Comparison of ENCODE assay signal across 12 cellular contexts in the genomic region with DNA sequence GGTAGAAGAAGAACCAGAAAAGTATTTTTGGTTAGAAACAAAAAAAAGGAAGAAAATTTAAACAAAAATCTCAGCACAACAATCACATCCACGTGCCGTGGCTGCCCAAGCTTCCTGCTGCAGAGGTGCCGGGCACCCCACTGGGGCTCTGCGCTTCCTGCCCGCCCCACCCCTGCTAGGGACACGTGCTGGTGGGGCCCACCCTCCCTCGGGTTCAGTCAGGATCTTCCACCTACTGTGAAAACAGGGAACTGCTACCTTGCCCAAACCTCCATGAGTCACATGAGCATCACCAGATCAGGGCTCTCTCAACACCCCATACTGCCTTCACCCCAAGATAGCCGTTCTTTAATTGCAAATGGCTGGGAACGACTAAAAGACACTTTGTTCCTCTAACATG. TPM values are rescaled to one million over a fixed set of nuclear protein-coding genes. Genes with fewer than 3 reads are reported as not detected.
DNase-seq lines count a peak whose midpoint lies in the region; ATAC-seq lines count a peak whose summit lies in the region.
"Had no signal": no experiment of that assay in that cellular context is flagged by ENCODE, and none has a peak within 500 bp of the region (broad histone marks: within the 10 kb centered on the region; RNA-seq: fewer than 3 reads in every experiment).

No MANE protein-coding gene starts in this region.

- peaks cover 78% of the 10 kb centered on the region for H3K36me3 Mint-ChIP-seq in activated CD4-positive, alpha-beta T cell treated with anti-CD3 and anti-CD28 coated beads for 36 hours (ENCODE audit: low read depth)
- H3K36me3 Mint-ChIP-seq in activated CD8-positive, alpha-beta memory T cell treated with anti-CD3 and anti-CD28 coated beads, Interleukin-2, amount 10 ng/mL, durations not matched to agents 7 days and 5 days: peaks cover 57% of the 10 kb centered on the region
- H3K36me3 Mint-ChIP-seq in stimulated activated naive B cell treated with anti-CD40 and anti-IgM and Interleukin-4, amounts not matched to agents 10 μg/mL and 1 μg/mL and 100 μg/mL, for 72 hours: peaks cover 68 to 72% of the 10 kb centered on the region in 2 donors

- H3K27ac Mint-ChIP-seq in activated CD4-positive, alpha-beta T cell treated with anti-CD3 and anti-CD28 coated beads for 36 hours: peak overlapping the region; percentile 95
- peak overlapping the region; percentile 88 for H3K27ac Mint-ChIP-seq in activated CD8-positive, alpha-beta memory T cell treated with anti-CD3 and anti-CD28 coated beads, Interleukin-2, amount 10 ng/mL, durations not matched to agents 7 days and 5 days
- H3K27ac Mint-ChIP-seq in stimulated activated naive B cell treated with anti-CD40 and anti-IgM and Interleukin-4, amounts not matched to agents 10 μg/mL and 1 μg/mL and 100 μg/mL, for 72 hours: peak overlapping the region; percentile 89

- no peaks in the 10 kb centered on the region for H3K27me3 Mint-ChIP-seq in activated CD4-positive, alpha-beta T cell treated with anti-CD3 and anti-CD28 coated beads for 36 hours
- no peaks in the 10 kb centered on the region for H3K27me3 Mint-ChIP-seq in activated CD8-positive, alpha-beta memory T cell treated with anti-CD3 and anti-CD28 coated beads, Interleukin-2, amount 10 ng/mL, durations not matched to agents 7 days and 5 days
- no peaks in the 10 kb centered on the region for H3K27me3 Mint-ChIP-seq in stimulated activated naive B cell treated with anti-CD40 and anti-IgM and Interleukin-4, amounts not matched to agents 10 μg/mL and 1 μg/mL and 100 μg/mL, for 72 hours

- H3K4me1 Mint-ChIP-seq in activated CD4-positive, alpha-beta T cell treated with anti-CD3 and anti-CD28 coated beads for 36 hours: peaks cover 51% of the 10 kb centered on the region
- peaks cover 48% of the 10 kb centered on the region for H3K4me1 Mint-ChIP-seq in activated CD8-positive, alpha-beta memory T cell treated with anti-CD3 and anti-CD28 coated beads, Interleukin-2, amount 10 ng/mL, durations not matched to agents 7 days and 5 days
- peaks cover 24 to 29% of the 10 kb centered on the region in 2 donors for H3K4me1 Mint-ChIP-seq in stimulated activated naive B cell treated with anti-CD40 and anti-IgM and Interleukin-4, amounts not matched to agents 10 μg/mL and 1 μg/mL and 100 μg/mL, for 72 hours

- H3K4me3 Mint-ChIP-seq in activated CD4-positive, alpha-beta T cell treated with anti-CD3 and anti-CD28 coated beads for 36 hours: peak overlapping the region; percentile 41
- H3K4me3 Mint-ChIP-seq in activated CD8-positive, alpha-beta memory T cell treated with anti-CD3 and anti-CD28 coated beads, Interleukin-2, amount 10 ng/mL, durations not matched to agents 7 days and 5 days: no peak overlapping the region
- H3K4me3 Mint-ChIP-seq in stimulated activated naive B cell treated with anti-CD40 and anti-IgM and Interleukin-4, amounts not matched to agents 10 μg/mL and 1 μg/mL and 100 μg/mL, for 72 hours: peak overlapping the region in 1 of 2 donors; percentile 10
- H3K4me3 Mint-ChIP-seq: brain had no signal

- CTCF ChIA-PET in activated CD4-positive, alpha-beta T cell treated with anti-CD3 and anti-CD28 coated beads for 36 hours (lab: Charles Lee): interaction anchor here (0.7 to 1.0 kb wide), 2 partner anchors 18 to 35 kb away, joined by 3 read pairs; no protein-coding TSS in a partner anchor
- CTCF ChIA-PET in activated CD8-positive, alpha-beta memory T cell treated with anti-CD3 and anti-CD28 coated beads, Interleukin-2, amount 10 ng/mL, durations not matched to agents 7 days and 5 days (lab: Charles Lee): no interaction called here

- intact Hi-C loops in activated CD4-positive, alpha-beta T cell treated with anti-CD3 and anti-CD28 coated beads for 36 hours (cut with DNase I, micrococcal nuclease): no loop called here

- H3K9me3 Mint-ChIP-seq in activated CD4-positive, alpha-beta T cell treated with anti-CD3 and anti-CD28 coated beads for 36 hours (ENCODE audit: low read depth): no peaks in the 10 kb centered on the region
- H3K9me3 Mint-ChIP-seq in activated CD8-positive, alpha-beta memory T cell treated with anti-CD3 and anti-CD28 coated beads, Interleukin-2, amount 10 ng/mL, durations not matched to agents 7 days and 5 days (ENCODE audit: low read depth): no peaks in the 10 kb centered on the region
- no peaks in the 10 kb centered on the region for H3K9me3 Mint-ChIP-seq in stimulated activated naive B cell treated with anti-CD40 and anti-IgM and Interleukin-4, amounts not matched to agents 10 μg/mL and 1 μg/mL and 100 μg/mL, for 72 hours
- H3K9me3 Mint-ChIP-seq: brain had no signal

- POLR2A ChIA-PET in activated CD4-positive, alpha-beta T cell treated with anti-CD3 and anti-CD28 coated beads for 36 hours (lab: Charles Lee): interaction anchor here (0.6 kb wide), 1 partner anchor 14 kb away, joined by 8 read pairs; no protein-coding TSS in a partner anchor

- peak; percentile 84 for DNase-seq in activated CD4-positive, alpha-beta T cell treated with anti-CD3 and anti-CD28 coated beads for 36 hours
- DNase-seq in activated CD4-positive, alpha-beta T cell treated with anti-CD3 and anti-CD28 coated beads, Interleukin-2, amount 50 U/mL, for 4 hours: no peak
- DNase-seq in activated CD8-positive, alpha-beta memory T cell treated with anti-CD3 and anti-CD28 coated beads, Interleukin-2, amount 10 ng/mL, durations not matched to agents 7 days and 5 days: no peak
- DNase-seq in effector CD4-positive, alpha-beta T cell: peak; percentile 62
- DNase-seq in stimulated activated naive B cell treated with anti-CD40 and anti-IgM and Interleukin-4, amounts not matched to agents 10 μg/mL and 1 μg/mL and 100 μg/mL, for 72 hours: peak; percentile 27
- no peak for DNase-seq in NCI-H2171 (lab: John Stamatoyannopoulos, UW)
- DNase-seq in SKM-1 (lab: John Stamatoyannopoulos, UW; ENCODE audit: unreplicated experiment): no peak
- DNase-seq: HCEC 1CT, NCI-H1092 treated with DMSO at 0.1 percent for 48 hours, psoas muscle had no signal

- peak; percentile 59 for ATAC-seq in activated CD4-positive, alpha-beta T cell treated with anti-CD3 and anti-CD28 coated beads for 36 hours
- no peak for ATAC-seq in activated CD8-positive, alpha-beta memory T cell treated with anti-CD3 and anti-CD28 coated beads, Interleukin-2, amount 10 ng/mL, durations not matched to agents 7 days and 5 days
- peak; percentile 76 to 81 for ATAC-seq in stimulated activated naive B cell treated with anti-CD40 and anti-IgM and Interleukin-4, amounts not matched to agents 10 μg/mL and 1 μg/mL and 100 μg/mL, for 72 hours (replicated peaks)
- no peak for ATAC-seq in HG03565 (IDR thresholded peaks at IDR 0.05; ENCODE audit: unreplicated experiment)

RNA-seq across cellular contexts. Expression of a gene that starts 24.4 kb away (rescaled TPM):
- 100 to 1,000 TPM; 109 to 130 TPM for total RNA-seq in activated CD4-positive, alpha-beta T cell treated with anti-CD3 and anti-CD28 coated beads for 36 hours
- 100 to 1,000 TPM; 151 to 156 TPM for total RNA-seq in activated CD8-positive, alpha-beta memory T cell treated with anti-CD3 and anti-CD28 coated beads, Interleukin-2, amount 10 ng/mL, durations not matched to agents 7 days and 5 days

RNA-seq across cellular contexts. Expression of a gene that starts 34.2 kb away (rescaled TPM):
- 10 to 100 TPM; 90.1 to 92.5 TPM for total RNA-seq in activated CD4-positive, alpha-beta T cell treated with anti-CD3 and anti-CD28 coated beads for 36 hours
- total RNA-seq in activated CD8-positive, alpha-beta memory T cell treated with anti-CD3 and anti-CD28 coated beads, Interleukin-2, amount 10 ng/mL, durations not matched to agents 7 days and 5 days: 10 to 100 TPM; 84.5 to 94.3 TPM

Comparison
In these comparisons a context has a peak if more than half of its experiments do, and no peak if none do; other contexts are left out.
1. DNase-seq: peak in activated CD4-positive, alpha-beta T cell treated with anti-CD3 and anti-CD28 coated beads for 36 hours (single experiment), effector CD4-positive, alpha-beta T cell (single experiment) and stimulated activated naive B cell treated with anti-CD40 and anti-IgM and Interleukin-4, amounts not matched to agents 10 μg/mL and 1 μg/mL and 100 μg/mL, for 72 hours (single experiment); none in activated CD4-positive, alpha-beta T cell treated with anti-CD3 and anti-CD28 coated beads, Interleukin-2, amount 50 U/mL, for 4 hours (0 of 2), activated CD8-positive, alpha-beta memory T cell treated with anti-CD3 and anti-CD28 coated beads, Interleukin-2, amount 10 ng/mL, durations not matched to agents 7 days and 5 days (single experiment), NCI-H2171 (single experiment) and SKM-1 (single experiment).
2. ATAC-seq: peak in activated CD4-positive, alpha-beta T cell treated with anti-CD3 and anti-CD28 coated beads for 36 hours (single experiment) and stimulated activated naive B cell treated with anti-CD40 and anti-IgM and Interleukin-4, amounts not matched to agents 10 μg/mL and 1 μg/mL and 100 μg/mL, for 72 hours (2 of 2); none in activated CD8-positive, alpha-beta memory T cell treated with anti-CD3 and anti-CD28 coated beads, Interleukin-2, amount 10 ng/mL, durations not matched to agents 7 days and 5 days (single experiment) and HG03565 (single experiment).
3. Peak in every context shown above with its lines, with median percentiles within 50 percentile points of each other: H3K27ac Mint-ChIP-seq.